Comparison of ENCODE assay signal across 8 cellular contexts in genomic region chr6:109458774-109459531, GRCh38. TPM values are rescaled to one million over a fixed set of nuclear protein-coding genes. Genes with fewer than 3 reads are reported as not detected.
DNase-seq lines count a peak whose midpoint lies in the region; ATAC-seq and TF ChIP-seq lines count a peak whose summit lies in the region.

No MANE protein-coding gene starts in this region.

- H3K27ac Mint-ChIP-seq in activated T-helper 1 cell treated with anti-CD3 and anti-CD28 coated beads, Interleukin-12 subunit alpha, Interleukin-12 subunit beta, Interleukin-2, Interleukin-4 antibody, amounts not matched to agents 30 ng/mL and 10 ng/mL and 1 ng/mL, durations not matched to agents 14 hours and 24 hours and 36 hours, result peak overlapping the region; percentile 91
- no peak overlapping the region for H3K27ac Mint-ChIP-seq in HFFc6

- H3K36me3 Mint-ChIP-seq in activated T-helper 1 cell treated with anti-CD3 and anti-CD28 coated beads, Interleukin-12 subunit alpha, Interleukin-12 subunit beta, Interleukin-2, Interleukin-4 antibody, amounts not matched to agents 30 ng/mL and 10 ng/mL and 1 ng/mL, durations not matched to agents 14 hours and 24 hours and 36 hours (ENCODE audit: low read depth), result peaks cover 32% of the 10 kb centered on the region
- peaks cover 10% of the 10 kb centered on the region for H3K36me3 Mint-ChIP-seq in HFFc6 (ENCODE audit: low read depth)

- H3K4me3 Mint-ChIP-seq in activated T-helper 1 cell treated with anti-CD3 and anti-CD28 coated beads, Interleukin-12 subunit alpha, Interleukin-12 subunit beta, Interleukin-2, Interleukin-4 antibody, amounts not matched to agents 30 ng/mL and 10 ng/mL and 1 ng/mL, durations not matched to agents 14 hours and 24 hours and 36 hours, result peak overlapping the region; percentile 5
- H3K4me3 Mint-ChIP-seq in HFFc6, result no peak overlapping the region

- peaks cover 3% of the 10 kb centered on the region for H3K9me3 Mint-ChIP-seq in activated T-helper 1 cell treated with anti-CD3 and anti-CD28 coated beads, Interleukin-12 subunit alpha, Interleukin-12 subunit beta, Interleukin-2, Interleukin-4 antibody, amounts not matched to agents 30 ng/mL and 10 ng/mL and 1 ng/mL, durations not matched to agents 14 hours and 24 hours and 36 hours
- H3K9me3 Mint-ChIP-seq in HFFc6, result no peaks in the 10 kb centered on the region

- no peak for TF ChIP-seq CTCF in HFFc6 (IDR thresholded peaks at IDR 0.05)

- no peaks in the 10 kb centered on the region for H3K27me3 Mint-ChIP-seq in activated T-helper 1 cell treated with anti-CD3 and anti-CD28 coated beads, Interleukin-12 subunit alpha, Interleukin-12 subunit beta, Interleukin-2, Interleukin-4 antibody, amounts not matched to agents 30 ng/mL and 10 ng/mL and 1 ng/mL, durations not matched to agents 14 hours and 24 hours and 36 hours (ENCODE audit: insufficient read depth)
- H3K27me3 Mint-ChIP-seq in HFFc6 (ENCODE audit: insufficient read depth), result peaks cover 7% of the 10 kb centered on the region

- H3K36me3 ChIP-seq in SJCRH30, result peaks cover 24% of the 10 kb centered on the region

- H3K4me3 ChIP-seq in SJCRH30, result no peak overlapping the region

- H3K9me3 ChIP-seq in SJCRH30 (replicated peaks), result no peaks in the 10 kb centered on the region

- H3K4me1 ChIP-seq in SJCRH30, result peaks cover 6% of the 10 kb centered on the region; the same call in 1 of the 2 replicates

- DNase-seq in Kasumi-1 (lab: John Stamatoyannopoulos, UW) (peak; percentile 83 to 85), SJCRH30 (no peak), NCI-H1417 treated with DMSO at 0.1 percent for 48 hours (lab: John Stamatoyannopoulos, UW) (no peak), HFFc6 (no peak)
- DNase-seq in activated T-helper 1 cell treated with anti-CD3 and anti-CD28 coated beads, Interleukin-12 subunit alpha, Interleukin-12 subunit beta, Interleukin-2, Interleukin-4 antibody, amounts not matched to agents 30 ng/mL and 10 ng/mL and 1 ng/mL, durations not matched to agents 14 hours and 24 hours and 36 hours (ENCODE audit: low spot score), result peak; percentile 43
- peak; percentile 54 for DNase-seq in stimulated activated CD8-positive, alpha-beta memory T cell treated with anti-CD3 and anti-CD28 coated beads, Interleukin-4, amount 100 ng/mL, for 48 hours

- peak; percentile 25 for ATAC-seq in GM19452 (IDR thresholded peaks at IDR 0.05; ENCODE audit: unreplicated experiment)
- no peak for ATAC-seq in GM21390 (IDR thresholded peaks at IDR 0.05; ENCODE audit: unreplicated experiment)

- intact Hi-C loops in activated T-helper 1 cell treated with anti-CD3 and anti-CD28 coated beads, Interleukin-12 subunit alpha, Interleukin-12 subunit beta, Interleukin-2, Interleukin-4 antibody, amounts not matched to agents 30 ng/mL and 10 ng/mL and 1 ng/mL, durations not matched to agents 14 hours and 24 hours and 36 hours (cut with micrococcal nuclease), result loop anchor here (1.0 to 10.0 kb wide), 4 partner anchors 20 to 1418 kb away; partner anchors contain the start of genes ARMC2 and CDC40

- H3K27ac ChIP-seq in SJCRH30, result no peak overlapping the region

- H3K27me3 ChIP-seq in SJCRH30, result 0 out of 2 replicates have a peak, but pooled peaks cover 2% of the 10 kb centered on the region

- H3K4me1 Mint-ChIP-seq in activated T-helper 1 cell treated with anti-CD3 and anti-CD28 coated beads, Interleukin-12 subunit alpha, Interleukin-12 subunit beta, Interleukin-2, Interleukin-4 antibody, amounts not matched to agents 30 ng/mL and 10 ng/mL and 1 ng/mL, durations not matched to agents 14 hours and 24 hours and 36 hours (ENCODE audit: low read depth), result peaks cover 64% of the 10 kb centered on the region
- peaks cover 51% of the 10 kb centered on the region for H3K4me1 Mint-ChIP-seq in HFFc6 (ENCODE audit: low read depth)

RNA-seq across cellular contexts. Expression of gene MICAL1, which starts 3.4 kb away (rescaled TPM):
- total RNA-seq in activated T-helper 1 cell treated with anti-CD3 and anti-CD28 coated beads, Interleukin-12 subunit alpha, Interleukin-12 subunit beta, Interleukin-2, Interleukin-4 antibody, amounts not matched to agents 30 ng/mL and 10 ng/mL and 1 ng/mL, durations not matched to agents 14 hours and 24 hours and 36 hours, result 40.8 and 47.1 TPM in 2 replicates
- 23.0 and 27.2 TPM in 2 replicates for total RNA-seq in SJCRH30 (2014; rRNA removed; shearing (Covaris generic))
- 10 to 100 TPM; 37.9 to 44.9 (median 40.4) TPM for total RNA-seq in HFFc6 (2021; fragmentation: NEBNext Ultra II Directional; extraction: Animal tissue kit (Norgen Biotek cat#: 25700))

RNA-seq across cellular contexts. Expression of gene SMPD2, which starts 18.4 kb away (rescaled TPM):
- total RNA-seq in activated T-helper 1 cell treated with anti-CD3 and anti-CD28 coated beads, Interleukin-12 subunit alpha, Interleukin-12 subunit beta, Interleukin-2, Interleukin-4 antibody, amounts not matched to agents 30 ng/mL and 10 ng/mL and 1 ng/mL, durations not matched to agents 14 hours and 24 hours and 36 hours, result 18.5 and 19.1 TPM in 2 replicates
- 7.6 and 8.2 TPM in 2 replicates for total RNA-seq in SJCRH30 (2014; rRNA removed; shearing (Covaris generic))
- total RNA-seq in HFFc6 (2021; fragmentation: NEBNext Ultra II Directional; extraction: Animal tissue kit (Norgen Biotek cat#: 25700)), result 1 to 10 TPM; 5.0 to 7.4 (median 5.7) TPM

RNA-seq across cellular contexts. Expression of gene PPIL6, which starts 18.5 kb away (rescaled TPM):
- total RNA-seq in activated T-helper 1 cell treated with anti-CD3 and anti-CD28 coated beads, Interleukin-12 subunit alpha, Interleukin-12 subunit beta, Interleukin-2, Interleukin-4 antibody, amounts not matched to agents 30 ng/mL and 10 ng/mL and 1 ng/mL, durations not matched to agents 14 hours and 24 hours and 36 hours, result 0.13 and 0.29 TPM in 2 replicates
- total RNA-seq in SJCRH30 (2014; rRNA removed; shearing (Covaris generic)), result 0.28 TPM in 1 of 2 replicates, not detected in the other
- total RNA-seq in HFFc6 (2021; fragmentation: NEBNext Ultra II Directional; extraction: Animal tissue kit (Norgen Biotek cat#: 25700)), result under 1 TPM in 5 of 6 experiments, not detected in 1; 0.21 to 0.53 (median 0.43) TPM

RNA-seq across cellular contexts. Expression of gene ZBTB24, which starts 24.1 kb away (rescaled TPM):
- total RNA-seq in activated T-helper 1 cell treated with anti-CD3 and anti-CD28 coated beads, Interleukin-12 subunit alpha, Interleukin-12 subunit beta, Interleukin-2, Interleukin-4 antibody, amounts not matched to agents 30 ng/mL and 10 ng/mL and 1 ng/mL, durations not matched to agents 14 hours and 24 hours and 36 hours, result 19.5 and 20.8 TPM in 2 replicates
- 15.4 and 17.5 TPM in 2 replicates for total RNA-seq in SJCRH30 (2014; rRNA removed; shearing (Covaris generic))
- 1 to 10 TPM; 5.7 to 6.3 (median 6.1) TPM for total RNA-seq in HFFc6 (2021; fragmentation: NEBNext Ultra II Directional; extraction: Animal tissue kit (Norgen Biotek cat#: 25700))

Comparison
In these comparisons a context has a peak if more than half of its experiments do, and no peak if none do; other contexts are left out.
1. DNase-seq: peak in Kasumi-1 (2 of 2), activated T-helper 1 cell treated with anti-CD3 and anti-CD28 coated beads, Interleukin-12 subunit alpha, Interleukin-12 subunit beta, Interleukin-2, Interleukin-4 antibody, amounts not matched to agents 30 ng/mL and 10 ng/mL and 1 ng/mL, durations not matched to agents 14 hours and 24 hours and 36 hours (single experiment) and stimulated activated CD8-positive, alpha-beta memory T cell treated with anti-CD3 and anti-CD28 coated beads, Interleukin-4, amount 100 ng/mL, for 48 hours (single experiment); none in SJCRH30 (0 of 2), NCI-H1417 treated with DMSO at 0.1 percent for 48 hours (single experiment) and HFFc6 (single experiment).